Comparison of ENCODE assay signal across 9 cellular contexts in the genomic region with DNA sequence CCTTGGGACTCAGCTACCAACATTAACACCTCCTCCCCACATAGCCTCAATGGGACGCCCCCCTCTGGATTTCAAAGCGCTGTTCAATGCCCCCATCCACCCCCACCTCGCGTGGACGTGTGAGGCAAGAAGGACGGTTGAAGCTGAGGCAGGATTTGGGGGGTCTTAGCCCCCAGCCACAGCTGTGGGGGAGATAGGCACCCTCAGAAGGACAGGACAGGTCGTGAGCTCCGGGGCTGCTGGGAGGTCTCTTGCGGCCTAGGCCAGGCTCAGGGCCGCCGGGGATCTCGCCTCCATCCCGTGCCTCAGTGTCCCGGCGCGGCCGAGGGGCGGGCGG. TPM values are rescaled to one million over a fixed set of nuclear protein-coding genes. Genes with fewer than 3 reads are reported as not detected.
DNase-seq lines count a peak whose midpoint lies in the region; ATAC-seq, FAIRE-seq and TF ChIP-seq lines count a peak whose summit lies in the region.
"Had no signal": no experiment of that assay in that cellular context is flagged by ENCODE, and none has a peak within 500 bp of the region (broad histone marks: within the 10 kb centered on the region; RNA-seq: fewer than 3 reads in every experiment).

No MANE protein-coding gene starts in this region.

- H4K20me1 ChIP-seq in keratinocyte (ENCODE audit: control insufficient read depth, extremely low read depth, insufficient read depth, low read length): no peaks in the 10 kb centered on the region

- peaks cover 5% of the 10 kb centered on the region for H3K27me3 ChIP-seq in keratinocyte (ENCODE audit: control insufficient read depth, extremely low read depth, insufficient read depth, low read length)

- peak overlapping the region; percentile 62 for H2AFZ ChIP-seq in keratinocyte (ENCODE audit: control insufficient read depth, low read length)

- H3K4me3 Mint-ChIP-seq in T-helper 1 cell treated with Interleukin-12 subunit alpha and Interleukin-12 subunit beta and Interleukin-4 antibody, amounts not matched to agents 30 μg/mL and 1 μg/mL, for 36 hours: peak overlapping the region; percentile 73
- H3K4me3 Mint-ChIP-seq in activated naive CD4-positive, alpha-beta T cell treated with anti-CD3 and anti-CD28 coated beads, Interleukin-2, amount 50 U/mL, for 24 hours: peak overlapping the region; percentile 70

- no peaks in the 10 kb centered on the region for H3K36me3 Mint-ChIP-seq in T-helper 1 cell treated with Interleukin-12 subunit alpha and Interleukin-12 subunit beta and Interleukin-4 antibody, amounts not matched to agents 30 μg/mL and 1 μg/mL, for 36 hours (ENCODE audit: low read depth)
- no peaks in the 10 kb centered on the region for H3K36me3 Mint-ChIP-seq in activated naive CD4-positive, alpha-beta T cell treated with anti-CD3 and anti-CD28 coated beads, Interleukin-2, amount 50 U/mL, for 24 hours

- H3K9me3 ChIP-seq in keratinocyte (ENCODE audit: control insufficient read depth, low read depth, low read length): no peaks in the 10 kb centered on the region

- no peak for ATAC-seq in HG02588 (IDR thresholded peaks at IDR 0.05; ENCODE audit: unreplicated experiment)

- dilution Hi-C loops in keratinocyte (cut with MboI; ENCODE audit: extremely low pct_ligation_motif_present, low sequenced_read_pairs): no loop called here

- H3K36me3 ChIP-seq in keratinocyte (ENCODE audit: control insufficient read depth in 2 of 2, extremely low read depth in 1 of 2, insufficient read depth in 2 of 2, low read length in 2 of 2): no peaks in the 10 kb centered on the region

- no peak for FAIRE-seq in keratinocyte (lab: Jason Lieb, UNC)

- no peak for TF ChIP-seq CTCF in keratinocyte (optimal IDR thresholded peaks at IDR 0.05 in 1 of 3, IDR thresholded peaks at IDR 0.05 in 1 of 3, conservative IDR thresholded peaks at IDR 0.05 in 1 of 3; ENCODE audit: extremely low read depth in 1 of 3, insufficient read depth in 2 of 3, low read length in 3 of 3)

- no peaks in the 10 kb centered on the region for H3K9me1 ChIP-seq in keratinocyte (ENCODE audit: control insufficient read depth, extremely low read depth, insufficient read depth, low read length)

- H3K27ac ChIP-seq in keratinocyte (ENCODE audit: control insufficient read depth, insufficient read depth, low read length) (no peak overlapping the region), substantia nigra (ENCODE audit: low read depth, low read length, poor library complexity, severe bottlenecking) (peak overlapping the region; percentile 99)

- no peak overlapping the region for H3K9ac ChIP-seq in keratinocyte (ENCODE audit: control insufficient read depth, extremely low read depth, insufficient read depth, low read length)

- no peaks in the 10 kb centered on the region for H3K79me2 ChIP-seq in keratinocyte (ENCODE audit: control insufficient read depth, insufficient read depth, low read length)

- H3K27ac Mint-ChIP-seq in T-helper 1 cell treated with Interleukin-12 subunit alpha and Interleukin-12 subunit beta and Interleukin-4 antibody, amounts not matched to agents 30 μg/mL and 1 μg/mL, for 36 hours: peak overlapping the region; percentile 71
- no peak overlapping the region for H3K27ac Mint-ChIP-seq in activated naive CD4-positive, alpha-beta T cell treated with anti-CD3 and anti-CD28 coated beads, Interleukin-2, amount 50 U/mL, for 24 hours

- H3K9me3 Mint-ChIP-seq in T-helper 1 cell treated with Interleukin-12 subunit alpha and Interleukin-12 subunit beta and Interleukin-4 antibody, amounts not matched to agents 30 μg/mL and 1 μg/mL, for 36 hours: no peaks in the 10 kb centered on the region
- no peaks in the 10 kb centered on the region for H3K9me3 Mint-ChIP-seq in activated naive CD4-positive, alpha-beta T cell treated with anti-CD3 and anti-CD28 coated beads, Interleukin-2, amount 50 U/mL, for 24 hours

- DNase-seq in T-helper 1 cell (no peak), keratinocyte (ENCODE audit: low read depth, low spot score) (no peak), substantia nigra (lab: John Stamatoyannopoulos, UW) (peak in 2 of 49 donors; percentile 43 to 45), NAMALWA (ENCODE audit: low spot score) (no peak), A172 (ENCODE audit: low spot score) (no peak)

- H3K4me1 ChIP-seq in keratinocyte (ENCODE audit: control insufficient read depth, extremely low read depth, insufficient read depth, low read length): peaks cover 4% of the 10 kb centered on the region

- H3K4me3 ChIP-seq in keratinocyte (ENCODE audit: control insufficient read depth in 2 of 3, extremely low read depth in 1 of 3, insufficient read depth in 2 of 3, low read depth in 1 of 3, low read length in 3 of 3): no peak overlapping the region

- H3K4me2 ChIP-seq in keratinocyte (ENCODE audit: control insufficient read depth, extremely low read depth, insufficient read depth, low read depth, low read length): peak overlapping the region; percentile 14

- peaks cover 13% of the 10 kb centered on the region for H3K4me1 Mint-ChIP-seq in T-helper 1 cell treated with Interleukin-12 subunit alpha and Interleukin-12 subunit beta and Interleukin-4 antibody, amounts not matched to agents 30 μg/mL and 1 μg/mL, for 36 hours (ENCODE audit: low read depth)
- H3K4me1 Mint-ChIP-seq in activated naive CD4-positive, alpha-beta T cell treated with anti-CD3 and anti-CD28 coated beads, Interleukin-2, amount 50 U/mL, for 24 hours: peaks cover 22% of the 10 kb centered on the region

- peaks cover 19% of the 10 kb centered on the region for H3K27me3 Mint-ChIP-seq in T-helper 1 cell treated with Interleukin-12 subunit alpha and Interleukin-12 subunit beta and Interleukin-4 antibody, amounts not matched to agents 30 μg/mL and 1 μg/mL, for 36 hours (ENCODE audit: low read depth)
- H3K27me3 Mint-ChIP-seq in activated naive CD4-positive, alpha-beta T cell treated with anti-CD3 and anti-CD28 coated beads, Interleukin-2, amount 50 U/mL, for 24 hours: no peaks in the 10 kb centered on the region

RNA-seq across cellular contexts. Expression of gene SP7, which starts 8.3 kb away (rescaled TPM):
- not detected in 3 replicates for polyA plus RNA-seq in keratinocyte
- not detected for polyA plus RNA-seq in keratinocyte (2011; ENCODE audit: low read depth)
- polyA plus RNA-seq in keratinocyte (2011; cell fraction: cytosol; rRNA removed): not detected in 2 replicates
- polyA plus RNA-seq in keratinocyte (2011; cell fraction: nucleus; rRNA removed): not detected in 2 replicates
- polyA plus RNA-seq in keratinocyte (2012; ENCODE audit: low replicate concordance): not detected in 2 replicates
- polyA minus RNA-seq in keratinocyte: not detected in 3 replicates
- polyA minus RNA-seq in keratinocyte (2011; cell fraction: cytosol; rRNA and poly(A)+ RNA removed): not detected
- polyA minus RNA-seq in keratinocyte (2011; cell fraction: nucleus; rRNA and poly(A)+ RNA removed): not detected in 2 replicates
- 0.05 TPM in 1 of 2 replicates, not detected in the other for total RNA-seq in A172 (2014; rRNA removed; shearing (Covaris generic))
- total RNA-seq: mononuclear cell had no signal

RNA-seq across cellular contexts. Expression of gene AAAS, which starts 23.0 kb away (rescaled TPM):
- 42.1 to 58.3 TPM (median 42.3 TPM) in 3 replicates for polyA plus RNA-seq in keratinocyte
- 5.4 TPM for polyA plus RNA-seq in keratinocyte (2011; ENCODE audit: low read depth)
- 25.7 and 29.1 TPM in 2 replicates for polyA plus RNA-seq in keratinocyte (2011; cell fraction: cytosol; rRNA removed)
- polyA plus RNA-seq in keratinocyte (2011; cell fraction: nucleus; rRNA removed): 106 and 125 TPM in 2 replicates
- polyA plus RNA-seq in keratinocyte (2012; ENCODE audit: low replicate concordance): 28.7 and 45.0 TPM in 2 replicates
- polyA minus RNA-seq in keratinocyte: 53.9 to 90.1 TPM (median 74.2 TPM) in 3 replicates
- polyA minus RNA-seq in keratinocyte (2011; cell fraction: cytosol; rRNA and poly(A)+ RNA removed): 41.2 TPM
- polyA minus RNA-seq in keratinocyte (2011; cell fraction: nucleus; rRNA and poly(A)+ RNA removed): 26.0 and 32.9 TPM in 2 replicates
- total RNA-seq in A172 (2014; rRNA removed; shearing (Covaris generic)): 48.4 and 62.9 TPM in 2 replicates

RNA-seq across cellular contexts. Expression of gene SP1, which starts 35.5 kb away (rescaled TPM):
- polyA plus RNA-seq in keratinocyte: 30.7 to 34.5 TPM (median 31.2 TPM) in 3 replicates
- polyA plus RNA-seq in keratinocyte (2011; ENCODE audit: low read depth): 9.3 TPM
- polyA plus RNA-seq in keratinocyte (2011; cell fraction: cytosol; rRNA removed): 14.5 and 20.1 TPM in 2 replicates
- 38.4 and 41.8 TPM in 2 replicates for polyA plus RNA-seq in keratinocyte (2011; cell fraction: nucleus; rRNA removed)
- polyA plus RNA-seq in keratinocyte (2012; ENCODE audit: low replicate concordance): 16.6 and 21.3 TPM in 2 replicates
- polyA minus RNA-seq in keratinocyte: 68.7 to 128 TPM (median 106 TPM) in 3 replicates
- polyA minus RNA-seq in keratinocyte (2011; cell fraction: cytosol; rRNA and poly(A)+ RNA removed): 29.0 TPM
- polyA minus RNA-seq in keratinocyte (2011; cell fraction: nucleus; rRNA and poly(A)+ RNA removed): 32.4 and 49.2 TPM in 2 replicates
- 30.2 and 32.8 TPM in 2 replicates for total RNA-seq in A172 (2014; rRNA removed; shearing (Covaris generic))

RNA-seq across cellular contexts. Expression of gene MYG1, which starts 45.0 kb away (rescaled TPM):
- polyA plus RNA-seq in keratinocyte: 24.2 to 31.9 TPM (median 27.2 TPM) in 3 replicates
- 10.4 TPM for polyA plus RNA-seq in keratinocyte (2011; ENCODE audit: low read depth)
- 17.9 and 28.8 TPM in 2 replicates for polyA plus RNA-seq in keratinocyte (2011; cell fraction: cytosol; rRNA removed)
- 19.1 and 21.5 TPM in 2 replicates for polyA plus RNA-seq in keratinocyte (2011; cell fraction: nucleus; rRNA removed)
- 33.5 and 42.7 TPM in 2 replicates for polyA plus RNA-seq in keratinocyte (2012; ENCODE audit: low replicate concordance)
- 22.6 to 29.3 TPM (median 26.2 TPM) in 3 replicates for polyA minus RNA-seq in keratinocyte
- polyA minus RNA-seq in keratinocyte (2011; cell fraction: cytosol; rRNA and poly(A)+ RNA removed): 46.0 TPM
- polyA minus RNA-seq in keratinocyte (2011; cell fraction: nucleus; rRNA and poly(A)+ RNA removed): 6.4 and 6.6 TPM in 2 replicates
- 65.1 and 74.0 TPM in 2 replicates for total RNA-seq in A172 (2014; rRNA removed; shearing (Covaris generic))

RNA-seq across cellular contexts. Expression of gene PFDN5, which starts 49.1 kb away (rescaled TPM):
- 546 to 674 TPM (median 659 TPM) in 3 replicates for polyA plus RNA-seq in keratinocyte
- polyA plus RNA-seq in keratinocyte (2011; ENCODE audit: low read depth): 1,063 TPM
- polyA plus RNA-seq in keratinocyte (2011; cell fraction: cytosol; rRNA removed): 648 and 832 TPM in 2 replicates
- polyA plus RNA-seq in keratinocyte (2011; cell fraction: nucleus; rRNA removed): 474 and 508 TPM in 2 replicates
- 440 and 574 TPM in 2 replicates for polyA plus RNA-seq in keratinocyte (2012; ENCODE audit: low replicate concordance)
- 84.4 to 171 TPM (median 143 TPM) in 3 replicates for polyA minus RNA-seq in keratinocyte
- polyA minus RNA-seq in keratinocyte (2011; cell fraction: cytosol; rRNA and poly(A)+ RNA removed): 74.6 TPM
- 34.1 and 57.4 TPM in 2 replicates for polyA minus RNA-seq in keratinocyte (2011; cell fraction: nucleus; rRNA and poly(A)+ RNA removed)
- 407 and 456 TPM in 2 replicates for total RNA-seq in A172 (2014; rRNA removed; shearing (Covaris generic))
